ENCODE assay signal across 9 cellular contexts in the genomic region with DNA sequence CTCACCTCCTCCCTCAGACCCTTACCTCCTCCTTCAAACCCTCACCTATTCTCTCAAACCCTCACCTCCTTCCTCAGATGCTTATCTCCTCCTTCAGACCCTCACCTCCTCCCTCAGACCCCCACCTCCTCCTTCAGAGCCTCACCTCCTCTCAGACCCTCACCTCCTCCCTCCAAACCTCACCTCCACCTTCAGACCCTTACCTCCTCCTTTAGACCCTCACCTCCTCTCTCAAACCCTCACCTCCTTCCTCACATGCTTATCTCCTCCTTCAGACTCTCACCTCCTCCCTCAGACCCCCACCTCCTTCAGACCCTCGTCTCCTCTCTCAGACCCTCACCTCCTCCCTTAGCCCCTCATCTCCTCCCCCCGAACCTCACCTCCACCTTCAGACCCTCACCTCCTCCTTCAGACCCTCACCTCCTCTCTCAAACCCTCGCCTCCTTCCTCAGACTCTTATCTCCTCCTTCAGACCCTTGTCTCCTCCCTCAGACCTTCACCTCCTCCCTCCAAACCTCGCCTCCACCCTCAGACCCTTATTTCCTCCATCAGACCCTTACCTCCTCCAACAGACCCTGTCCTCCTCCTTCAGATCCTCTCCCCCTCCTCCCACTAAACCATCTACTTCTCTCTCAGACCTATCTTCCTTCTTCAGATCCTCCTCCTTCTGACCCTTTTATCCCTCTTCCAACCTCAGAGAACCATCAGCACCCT. TPM values are rescaled to one million over a fixed set of nuclear protein-coding genes. Genes with fewer than 3 reads are reported as not detected.
A peak's percentile ranks its signal among the peaks of the same experiment; 100 is the strongest.
DNase-seq lines count a peak whose midpoint lies in the region; ATAC-seq, FAIRE-seq and TF ChIP-seq lines count a peak whose summit lies in the region.
"Had no signal": no experiment of that assay in that cellular context is flagged by ENCODE, and none has a peak within 500 bp of the region (broad histone marks: within the 10 kb centered on the region; RNA-seq: fewer than 3 reads in every experiment).

No MANE protein-coding gene starts in this region.

- no peak overlapping the region for H2AFZ ChIP-seq in GM23338
- no peak overlapping the region for H2AFZ ChIP-seq in HepG2 (ENCODE audit: low read length)

- FAIRE-seq in HepG2 (lab: Jason Lieb, UNC) (no peak), small intestine (lab: Jason Lieb, UNC) (no peak)

- H3K27ac ChIP-seq in GM23338 (ENCODE audit: low read depth) (no peak overlapping the region), HepG2 (ENCODE audit: extremely low read length, insufficient read depth, low read length) (no peak overlapping the region), small intestine (ENCODE audit: low read depth in 1 of 2, low read length in 1 of 2) (peak overlapping the region; percentile 98 to 99)

- H3K4me2 ChIP-seq in GM23338 (no peak overlapping the region), HepG2 (ENCODE audit: low read depth, low read length) (no peak overlapping the region; the same call in 1 of the 2 replicates)

- peaks cover 3% of the 10 kb centered on the region; the same call in 1 of the 2 replicates for H3F3A ChIP-seq in GM23338 (replicated peaks; ENCODE audit: low read depth)

- TF ChIP-seq EP300 in HepG2 (IDR thresholded peaks at IDR 0.05; ENCODE audit: low read depth in 2 of 2, low read length in 2 of 2) (no peak), HepG2 (CRISPR knock-in tag; IDR thresholded peaks at IDR 0.05; ENCODE audit: borderline replicate concordance) (no peak)

- POLR2A ChIA-PET in HepG2 (lab: Yijun Ruan, JAX): interaction anchor here (0.9 to 2.0 kb wide), 4 partner anchors 10 to 100 kb away, joined by 3 to 8 read pairs (median 4); a partner anchor contains a TSS

- no peaks in the 10 kb centered on the region for H3K9me3 ChIP-seq in HepG2 (ENCODE audit: low read length)
- no peaks in the 10 kb centered on the region for H3K9me3 ChIP-seq in small intestine (ENCODE audit: control insufficient read depth, low read depth)

- H4K20me1 ChIP-seq in GM23338 (replicated peaks; ENCODE audit: insufficient read depth) (no peaks in the 10 kb centered on the region), HepG2 (ENCODE audit: insufficient read depth, low read length) (no peaks in the 10 kb centered on the region)

- H3K27me3 ChIP-seq in GM23338 (ENCODE audit: insufficient read depth): peaks cover 60% of the 10 kb centered on the region
- H3K27me3 ChIP-seq in HepG2 (ENCODE audit: control insufficient read depth in 1 of 2, insufficient read depth in 2 of 2, low read length in 2 of 2): no peaks in the 10 kb centered on the region; a peak in 1 of 5 replicates
- no peaks in the 10 kb centered on the region for H3K27me3 ChIP-seq in small intestine (ENCODE audit: control insufficient read depth in 2 of 2, insufficient read depth in 2 of 2, low read length in 2 of 2)

- H3K4me3 ChIP-seq in GM23338: no peak overlapping the region
- H3K4me3 ChIP-seq in HepG2 (replicated peaks in 1 of 3; ENCODE audit: insufficient read depth in 1 of 3, low read depth in 2 of 3, low read length in 3 of 3): no peak overlapping the region
- peak overlapping the region in 1 of 2 donors; percentile 29 for H3K4me3 ChIP-seq in small intestine (ENCODE audit: low read depth in 1 of 2, low read length in 2 of 2)

- WGBS in HepG2 (ENCODE audit: low lambda C conversion rate): 56% methylated on average over 4 of the region's 4 CpGs
- 60 to 69% (median 64%) methylated on average over 4 of the region's 4 CpGs for WGBS in small intestine, 3 donors

- no peak for TF ChIP-seq POLR2A in HepG2 (IDR thresholded peaks at IDR 0.05; ENCODE audit: insufficient read depth in 1 of 2, low read depth in 2 of 2, low read length in 2 of 2)

- intact Hi-C loops in HepG2 (cut with micrococcal nuclease; ENCODE audit: unreplicated experiment): no loop called here

- peak overlapping the region; percentile 29; the same call in 2 of the 3 replicates for H3K4me3 Mint-ChIP-seq in GM23338
- peak overlapping the region; percentile 80 for H3K4me3 Mint-ChIP-seq in activated T-helper 17 cell treated with anti-CD3 and anti-CD28 coated beads, Interleukin-2, amount 50 U/mL, for 72 hours

- H3K4me1 ChIP-seq in GM23338 (ENCODE audit: insufficient read depth) (no peaks in the 10 kb centered on the region; the same call in 1 of the 2 replicates), HepG2 (ENCODE audit: insufficient read depth, low read length) (peaks cover 82% of the 10 kb centered on the region), small intestine (ENCODE audit: control insufficient read depth in 2 of 2, insufficient read depth in 1 of 2, low read depth in 1 of 2, low read length in 1 of 2) (peaks cover 0 to 15% of the 10 kb centered on the region in 2 donors)

- CTCF ChIA-PET in HepG2 (lab: Yijun Ruan, JAX; ENCODE audit: low intra/inter-chr PET ratio, low total read pairs): no interaction called here

- H3K9me3 Mint-ChIP-seq in GM23338: no peaks in the 10 kb centered on the region; the same call in 2 of the 3 replicates
- no peaks in the 10 kb centered on the region for H3K9me3 Mint-ChIP-seq in activated T-helper 17 cell treated with anti-CD3 and anti-CD28 coated beads, Interleukin-2, amount 50 U/mL, for 72 hours

- H3K79me2 ChIP-seq in GM23338 (replicated peaks; ENCODE audit: insufficient read depth) (no peaks in the 10 kb centered on the region), HepG2 (ENCODE audit: insufficient read depth, low read length) (peaks cover 16% of the 10 kb centered on the region)

- in situ Hi-C loops in HepG2 (cut with HindIII; ENCODE audit: extremely low pct_ligation_motif_present, low pct_unique_long_range_greater_than_20kb): no loop called here

- H3K4me1 Mint-ChIP-seq in GM23338: peaks cover 18% of the 10 kb centered on the region; the same call in 2 of the 3 replicates
- H3K4me1 Mint-ChIP-seq in activated T-helper 17 cell treated with anti-CD3 and anti-CD28 coated beads, Interleukin-2, amount 50 U/mL, for 72 hours: peaks cover 26% of the 10 kb centered on the region

- TF ChIP-seq CTCF in GM23338 (conservative IDR thresholded peaks at IDR 0.05; ENCODE audit: low read depth in 2 of 2): no peak
- TF ChIP-seq CTCF in HepG2 (CRISPR knock-in tag; IDR thresholded peaks at IDR 0.05): no peak

- peaks cover 49% of the 10 kb centered on the region for H3K27me3 Mint-ChIP-seq in GM23338 (ENCODE audit: insufficient read depth, low read depth, poor library complexity)
- H3K27me3 Mint-ChIP-seq in activated T-helper 17 cell treated with anti-CD3 and anti-CD28 coated beads, Interleukin-2, amount 50 U/mL, for 72 hours: no peaks in the 10 kb centered on the region

- no peaks in the 10 kb centered on the region for H3K9me2 ChIP-seq in GM23338 (ENCODE audit: insufficient read depth)

- H3K36me3 ChIP-seq in GM23338 (ENCODE audit: insufficient read depth) (no peaks in the 10 kb centered on the region), HepG2 (replicated peaks in 1 of 2; ENCODE audit: control insufficient read depth in 1 of 2, insufficient read depth in 2 of 2, low read length in 2 of 2) (no peaks in the 10 kb centered on the region; a peak in 2 of 5 replicates), small intestine (ENCODE audit: control insufficient read depth in 2 of 2, insufficient read depth in 2 of 2, low read length in 2 of 2) (no peaks in the 10 kb centered on the region)

- BruUV-seq in HepG2 (replicated peaks; lab: Mats Ljungman, UMichigan): no TSS peak

- H3K27ac Mint-ChIP-seq in GM23338: no peak overlapping the region
- H3K27ac Mint-ChIP-seq in activated T-helper 17 cell treated with anti-CD3 and anti-CD28 coated beads, Interleukin-2, amount 50 U/mL, for 72 hours: peak overlapping the region; percentile 79

- no peak overlapping the region for H3K9ac ChIP-seq in HepG2 (ENCODE audit: insufficient read depth, low read depth, low read length)

- ATAC-seq in GM23338 (no peak), HepG2 (no peak), esophagus mucosa (no peak), GM18511 (IDR thresholded peaks at IDR 0.05; ENCODE audit: unreplicated experiment) (no peak)
- ATAC-seq in activated T-helper 17 cell treated with anti-CD3 and anti-CD28 coated beads, Interleukin-2, amount 50 U/mL, for 72 hours (replicated peaks): no peak

- TF ChIP-seq RAD21 in HepG2 (CRISPR knock-in tag; IDR thresholded peaks at IDR 0.05): no peak

- DNase-seq in GM23338 (ENCODE audit: low spot score): no peak
- DNase-seq in HepG2 (ENCODE audit: low spot score): no peak
- no peak for DNase-seq in small intestine
- no peak for DNase-seq in HuH-7 (ENCODE audit: low spot score)
- DNase-seq in dedifferentiated amniotic fluid mesenchymal stem cell (ENCODE audit: extremely low spot score): no peak
- DNase-seq: NCI-H1417 had no signal

- H3K36me3 Mint-ChIP-seq in GM23338 (ENCODE audit: low read depth): peaks cover 4% of the 10 kb centered on the region; the same call in 1 of the 3 replicates
- H3K36me3 Mint-ChIP-seq in activated T-helper 17 cell treated with anti-CD3 and anti-CD28 coated beads, Interleukin-2, amount 50 U/mL, for 72 hours (ENCODE audit: low read depth): peaks cover 29% of the 10 kb centered on the region

RNA-seq across cellular contexts. Expression of a gene that starts 2.5 kb away (rescaled TPM):
- 0.62 and 1.4 TPM in 2 replicates for total RNA-seq in GM23338 (2014; rRNA removed; shearing (Covaris generic))
- 3.3 and 4.1 TPM in 2 replicates for polyA plus RNA-seq in GM23338 (2016; fragmentation: Nextera tagmentation; extraction: Ambion mirVana)
- 10 to 100 TPM; 79.0 to 86.3 TPM for total RNA-seq in activated T-helper 17 cell treated with anti-CD3 and anti-CD28 coated beads, Interleukin-2, amount 50 U/mL, for 72 hours
- 2.0 and 4.0 TPM in 2 replicates for total RNA-seq in HepG2 (2016; rRNA removed; fragmentation: Illumina TruSeq; extraction: Trizol)
- total RNA-seq in HepG2 (2016; cell fraction: cytosol; rRNA removed; fragmentation: Illumina TruSeq; extraction: Trizol; ENCODE audit: low read depth): 4.5 and 8.9 TPM in 2 replicates
- 1.9 and 4.2 TPM in 2 replicates for total RNA-seq in HepG2 (2016; cell fraction: insoluble cytoplasmic fraction; rRNA removed; fragmentation: Illumina TruSeq; extraction: Trizol)
- 8.2 and 10.1 TPM in 2 replicates for total RNA-seq in HepG2 (2016; cell fraction: membrane; rRNA removed; fragmentation: Illumina TruSeq; extraction: Trizol)
- total RNA-seq in HepG2 (2016; cell fraction: nucleus; rRNA removed; fragmentation: Illumina TruSeq; extraction: Trizol): 3.1 and 4.6 TPM in 2 replicates
- polyA plus RNA-seq in HepG2 (2011; rRNA removed): 2.3 and 2.6 TPM in 2 replicates
- polyA plus RNA-seq in HepG2 (2011; cell fraction: cytosol; rRNA removed): 1.8 and 3.4 TPM in 2 replicates
- 23.1 and 29.5 TPM in 2 replicates for polyA plus RNA-seq in HepG2 (2011; cell fraction: nucleus; rRNA removed)
- polyA plus RNA-seq in HepG2 (2012): 6.8 and 9.9 TPM in 2 replicates
- 13.0 TPM in 2 replicates for polyA plus RNA-seq in HepG2 (2016; cell fraction: cytosol; fragmentation: Illumina TruSeq; extraction: Trizol; ENCODE audit: low read depth)
- polyA plus RNA-seq in HepG2 (2016; cell fraction: insoluble cytoplasmic fraction; fragmentation: Illumina TruSeq; extraction: Trizol; ENCODE audit: low read depth): 8.2 and 12.0 TPM in 2 replicates
- 18.9 and 20.6 TPM in 2 replicates for polyA plus RNA-seq in HepG2 (2016; cell fraction: membrane; fragmentation: Illumina TruSeq; extraction: Trizol; ENCODE audit: low read depth)
- polyA plus RNA-seq in HepG2 (2016; cell fraction: nucleus; fragmentation: Illumina TruSeq; extraction: Trizol; ENCODE audit: insufficient read depth, low read depth): 17.9 and 18.7 TPM in 2 replicates
- polyA minus RNA-seq in HepG2 (2011; rRNA and poly(A)+ RNA removed; ENCODE audit: low replicate concordance): 5.3 and 5.6 TPM in 2 replicates
- 4.7 and 5.7 TPM in 2 replicates for polyA minus RNA-seq in HepG2 (2011; cell fraction: cytosol; rRNA and poly(A)+ RNA removed)
- 3.2 and 4.1 TPM in 2 replicates for polyA minus RNA-seq in HepG2 (2011; cell fraction: nucleus; rRNA and poly(A)+ RNA removed)
- 100 to 1,000 TPM in 2 of 3 donors, 10 to 100 TPM in 1; 48.6 to 136 (median 106) TPM for polyA plus RNA-seq in small intestine
- total RNA-seq in esophagus mucosa: 67.6 TPM

RNA-seq across cellular contexts. Expression of a gene that starts 31.6 kb away (rescaled TPM):
- total RNA-seq in GM23338 (2014; rRNA removed; shearing (Covaris generic)): 27.1 and 29.3 TPM in 2 replicates
- polyA plus RNA-seq in GM23338 (2016; fragmentation: Nextera tagmentation; extraction: Ambion mirVana) (13.8 and 14.5 TPM in 2 replicates), HepG2 (2011; rRNA removed) (2.6 and 4.3 TPM in 2 replicates), small intestine (100 to 1,000 TPM in 2 of 3 donors, 10 to 100 TPM in 1; 67.6 to 162 (median 117) TPM)
- not detected for total RNA-seq in activated T-helper 17 cell treated with anti-CD3 and anti-CD28 coated beads, Interleukin-2, amount 50 U/mL, for 72 hours
- total RNA-seq in HepG2 (2016; rRNA removed; fragmentation: Illumina TruSeq; extraction: Trizol) (1.1 and 1.8 TPM in 2 replicates), esophagus mucosa (36.2 TPM)
- total RNA-seq in HepG2 (2016; cell fraction: cytosol; rRNA removed; fragmentation: Illumina TruSeq; extraction: Trizol; ENCODE audit: low read depth): 0.81 and 0.97 TPM in 2 replicates
- total RNA-seq in HepG2 (2016; cell fraction: insoluble cytoplasmic fraction; rRNA removed; fragmentation: Illumina TruSeq; extraction: Trizol): 0.91 and 1.8 TPM in 2 replicates
- total RNA-seq in HepG2 (2016; cell fraction: membrane; rRNA removed; fragmentation: Illumina TruSeq; extraction: Trizol): 1.1 and 1.2 TPM in 2 replicates
- total RNA-seq in HepG2 (2016; cell fraction: nucleus; rRNA removed; fragmentation: Illumina TruSeq; extraction: Trizol): 1.6 and 2.7 TPM in 2 replicates
- polyA plus RNA-seq in HepG2 (2011; cell fraction: cytosol; rRNA removed): 1.4 and 2.1 TPM in 2 replicates
- polyA plus RNA-seq in HepG2 (2011; cell fraction: nucleus; rRNA removed): 13.9 and 14.3 TPM in 2 replicates
- polyA plus RNA-seq in HepG2 (2012): 1.8 and 2.3 TPM in 2 replicates
- 0.87 and 0.89 TPM in 2 replicates for polyA plus RNA-seq in HepG2 (2016; cell fraction: cytosol; fragmentation: Illumina TruSeq; extraction: Trizol; ENCODE audit: low read depth)
- 1.1 and 1.9 TPM in 2 replicates for polyA plus RNA-seq in HepG2 (2016; cell fraction: insoluble cytoplasmic fraction; fragmentation: Illumina TruSeq; extraction: Trizol; ENCODE audit: low read depth)
- 0.50 and 0.61 TPM in 2 replicates for polyA plus RNA-seq in HepG2 (2016; cell fraction: membrane; fragmentation: Illumina TruSeq; extraction: Trizol; ENCODE audit: low read depth)
- 4.5 and 5.6 TPM in 2 replicates for polyA plus RNA-seq in HepG2 (2016; cell fraction: nucleus; fragmentation: Illumina TruSeq; extraction: Trizol; ENCODE audit: insufficient read depth, low read depth)
- 0.33 and 11.2 TPM in 2 replicates for polyA minus RNA-seq in HepG2 (2011; rRNA and poly(A)+ RNA removed; ENCODE audit: low replicate concordance)
- polyA minus RNA-seq in HepG2 (2011; cell fraction: cytosol; rRNA and poly(A)+ RNA removed): 1.4 and 2.2 TPM in 2 replicates
- 3.9 and 5.8 TPM in 2 replicates for polyA minus RNA-seq in HepG2 (2011; cell fraction: nucleus; rRNA and poly(A)+ RNA removed)

RNA-seq across cellular contexts. Expression of a gene that starts 47.1 kb away (rescaled TPM):
- not detected in 2 replicates for total RNA-seq in GM23338 (2014; rRNA removed; shearing (Covaris generic))
- polyA plus RNA-seq in GM23338 (2016; fragmentation: Nextera tagmentation; extraction: Ambion mirVana): not detected in 2 replicates
- not detected for total RNA-seq in activated T-helper 17 cell treated with anti-CD3 and anti-CD28 coated beads, Interleukin-2, amount 50 U/mL, for 72 hours
- not detected in 2 replicates for total RNA-seq in HepG2 (2016; rRNA removed; fragmentation: Illumina TruSeq; extraction: Trizol)
- not detected in 2 replicates for total RNA-seq in HepG2 (2016; cell fraction: cytosol; rRNA removed; fragmentation: Illumina TruSeq; extraction: Trizol; ENCODE audit: low read depth)
- total RNA-seq in HepG2 (2016; cell fraction: insoluble cytoplasmic fraction; rRNA removed; fragmentation: Illumina TruSeq; extraction: Trizol): not detected in 2 replicates
- total RNA-seq in HepG2 (2016; cell fraction: membrane; rRNA removed; fragmentation: Illumina TruSeq; extraction: Trizol): not detected in 2 replicates
- not detected in 2 replicates for total RNA-seq in HepG2 (2016; cell fraction: nucleus; rRNA removed; fragmentation: Illumina TruSeq; extraction: Trizol)
- not detected in 2 replicates for polyA plus RNA-seq in HepG2 (2011; rRNA removed)
- polyA plus RNA-seq in HepG2 (2011; cell fraction: cytosol; rRNA removed): not detected in 2 replicates
- polyA plus RNA-seq in HepG2 (2011; cell fraction: nucleus; rRNA removed): not detected in 2 replicates
- not detected in 2 replicates for polyA plus RNA-seq in HepG2 (2012)
- not detected in 2 replicates for polyA plus RNA-seq in HepG2 (2016; cell fraction: cytosol; fragmentation: Illumina TruSeq; extraction: Trizol; ENCODE audit: low read depth)
- not detected in 2 replicates for polyA plus RNA-seq in HepG2 (2016; cell fraction: insoluble cytoplasmic fraction; fragmentation: Illumina TruSeq; extraction: Trizol; ENCODE audit: low read depth)
- polyA plus RNA-seq in HepG2 (2016; cell fraction: membrane; fragmentation: Illumina TruSeq; extraction: Trizol; ENCODE audit: low read depth): not detected in 2 replicates
- not detected in 2 replicates for polyA plus RNA-seq in HepG2 (2016; cell fraction: nucleus; fragmentation: Illumina TruSeq; extraction: Trizol; ENCODE audit: insufficient read depth, low read depth)
- polyA minus RNA-seq in HepG2 (2011; rRNA and poly(A)+ RNA removed; ENCODE audit: low replicate concordance): not detected in 2 replicates
- not detected in 2 replicates for polyA minus RNA-seq in HepG2 (2011; cell fraction: cytosol; rRNA and poly(A)+ RNA removed)
- not detected in 2 replicates for polyA minus RNA-seq in HepG2 (2011; cell fraction: nucleus; rRNA and poly(A)+ RNA removed)
- polyA plus RNA-seq in small intestine: not detected
- not detected for total RNA-seq in esophagus mucosa

Comparison
In these comparisons a context has a peak if more than half of its experiments do, and no peak if none do; other contexts are left out.
1. H3K27ac ChIP-seq: peak in small intestine (2 of 2); none in GM23338 (single experiment) and HepG2 (single experiment).